8 cellular contexts compared by ENCODE assay signal in genomic region chr18:22378672-22379282, GRCh38. TPM values are rescaled to one million over a fixed set of nuclear protein-coding genes. Genes with fewer than 3 reads are reported as not detected.
DNase-seq lines count a peak whose midpoint lies in the region; ATAC-seq, FAIRE-seq and TF ChIP-seq lines count a peak whose summit lies in the region.

No MANE protein-coding gene starts in this region.

- H3K27ac ChIP-seq in GM12878 (ENCODE audit: control insufficient read depth, insufficient read depth) = no peak overlapping the region
- no peak overlapping the region for H3K27ac ChIP-seq in HepG2 (ENCODE audit: extremely low read length, insufficient read depth, low read length)
- H3K27ac ChIP-seq in CD4-positive, alpha-beta T cell (ENCODE audit: low read depth, low read length) = no peak overlapping the region
- H3K27ac ChIP-seq in prostate gland = no peak overlapping the region

- no peaks in the 10 kb centered on the region for H3K27me3 Mint-ChIP-seq in CD4-positive, alpha-beta T cell

- CTCF ChIA-PET in GM12878 (lab: Yijun Ruan, JAX) (interaction anchor here (1.3 kb wide), 1 partner anchor 13 kb away, joined by 3 read pairs; no protein-coding TSS in a partner anchor), HepG2 (lab: Yijun Ruan, JAX; ENCODE audit: low intra/inter-chr PET ratio, low total read pairs) (interaction anchor here (0.6 to 1.3 kb wide), 2 partner anchors 179 to 185 kb away, joined by 3 to 4 read pairs; no protein-coding TSS in a partner anchor)
- CTCF ChIA-PET in CD4-positive, alpha-beta T cell (lab: Charles Lee) = no interaction called here

- POLR2A ChIA-PET in GM12878 (lab: Charles Lee) (no interaction called here), HepG2 (lab: Yijun Ruan, JAX) (no interaction called here)
- POLR2A ChIA-PET in CD4-positive, alpha-beta T cell (lab: Charles Lee) = interaction anchor here (0.6 kb wide), 1 partner anchor 81 kb away, joined by 5 read pairs; no protein-coding TSS in a partner anchor

- H3K27ac Mint-ChIP-seq in CD4-positive, alpha-beta T cell = no peak overlapping the region

- no peaks in the 10 kb centered on the region for H3K4me1 Mint-ChIP-seq in CD4-positive, alpha-beta T cell (ENCODE audit: low read depth)

- no peak for TF ChIP-seq POLR2A in GM12878 (IDR thresholded peaks at IDR 0.05; ENCODE audit: low read depth, low read length)
- TF ChIP-seq POLR2A in HepG2 (IDR thresholded peaks at IDR 0.05; ENCODE audit: insufficient read depth in 1 of 2, low read depth in 2 of 2, low read length in 2 of 2) = no peak
- TF ChIP-seq POLR2A in prostate gland (IDR thresholded peaks at IDR 0.05) = no peak

- no peak for DNase-seq in GM06990 (ENCODE audit: extremely low read depth, insufficient read length)
- DNase-seq in GM12878 (ENCODE audit: low read depth, low spot score) = no peak
- peak; percentile 25 for DNase-seq in HepG2 (ENCODE audit: low spot score)
- no peak for DNase-seq in CD4-positive, alpha-beta T cell
- no peak for DNase-seq in NCI-H1417 treated with DMSO at 0.1 percent for 48 hours (lab: John Stamatoyannopoulos, UW)
- DNase-seq in prostate gland (ENCODE audit: low spot score) = no peak

- SMC1A ChIA-PET in GM12878 (lab: Charles Lee; ENCODE audit: uncharacterized antibody, unreplicated experiment) = no interaction called here

- no peaks in the 10 kb centered on the region for H3K9me3 Mint-ChIP-seq in CD4-positive, alpha-beta T cell

- peak; percentile 74 for ATAC-seq in GM12878
- ATAC-seq in HepG2 = peak; percentile 83
- no peak for ATAC-seq in CD4-positive, alpha-beta T cell (ENCODE audit: poor library complexity)
- no peak for ATAC-seq in GM18511 (IDR thresholded peaks at IDR 0.05; ENCODE audit: unreplicated experiment)

- peak; percentile 48 for TF ChIP-seq CTCF in GM06990 (IDR thresholded peaks at IDR 0.05; ENCODE audit: insufficient read depth, low read length, poor library complexity, severe bottlenecking)
- peak; percentile 60 for TF ChIP-seq CTCF in LNCAP (IDR thresholded peaks at IDR 0.05)
- peak; percentile 18 to 40 (median 25); a peak in 2 of 6 replicates for TF ChIP-seq CTCF in GM12878 (IDR thresholded peaks at IDR 0.05 in 2 of 3, conservative IDR thresholded peaks at IDR 0.05 in 1 of 3; ENCODE audit: control insufficient read depth in 2 of 3, extremely low read depth in 1 of 3, insufficient read depth in 1 of 3, low read depth in 3 of 3, low read length in 3 of 3)
- TF ChIP-seq CTCF in HepG2 (CRISPR knock-in tag; IDR thresholded peaks at IDR 0.05) = peak; percentile 40
- TF ChIP-seq CTCF in CD4-positive, alpha-beta T cell (IDR thresholded peaks at IDR 0.05) = no peak
- TF ChIP-seq CTCF in prostate gland (IDR thresholded peaks at IDR 0.05) = peak in 2 of 4 experiments; percentile 17 to 33

- no peak for TF ChIP-seq EP300 in GM12878 (IDR thresholded peaks at IDR 0.05; ENCODE audit: borderline replicate concordance in 1 of 2, control insufficient read depth in 1 of 2, low read depth in 2 of 2, low read length in 2 of 2)
- no peak for TF ChIP-seq EP300 in HepG2 (IDR thresholded peaks at IDR 0.05; ENCODE audit: low read depth in 2 of 2, low read length in 2 of 2)
- TF ChIP-seq EP300 in HepG2 (CRISPR knock-in tag; IDR thresholded peaks at IDR 0.05; ENCODE audit: borderline replicate concordance) = no peak

- no peak for FAIRE-seq in GM12878 (lab: Jason Lieb, UNC)
- FAIRE-seq in HepG2 (lab: Jason Lieb, UNC) = peak; percentile 44

- 0% methylated on average over 2 of the region's 2 CpGs for WGBS in GM12878 (ENCODE audit: insufficient coverage, insufficient replicate concordance, low lambda C conversion rate, missing lambda C conversion rate)
- 2% methylated on average over 2 of the region's 2 CpGs for WGBS in HepG2 (ENCODE audit: low lambda C conversion rate)
- 49% methylated on average over 2 of the region's 2 CpGs for WGBS in prostate gland

- no peak overlapping the region for H3K4me3 ChIP-seq in GM06990 (replicated peaks; ENCODE audit: low read depth, low read length)
- no peak overlapping the region for H3K4me3 ChIP-seq in GM12878
- no peak overlapping the region for H3K4me3 ChIP-seq in HepG2 (replicated peaks in 1 of 3; ENCODE audit: insufficient read depth in 1 of 3, low read depth in 2 of 3, low read length in 3 of 3)
- no peak overlapping the region for H3K4me3 ChIP-seq in prostate gland

- no peaks in the 10 kb centered on the region for H3K36me3 Mint-ChIP-seq in CD4-positive, alpha-beta T cell (ENCODE audit: low read depth)

- no peak for TF ChIP-seq RAD21 in GM12878 (IDR thresholded peaks at IDR 0.05; ENCODE audit: insufficient read depth, low read depth, low read length)
- peak; percentile 20; the same call in 1 of the 2 replicates for TF ChIP-seq RAD21 in HepG2 (CRISPR knock-in tag; IDR thresholded peaks at IDR 0.05)

- H3K9ac ChIP-seq in GM12878 (ENCODE audit: control insufficient read depth, insufficient read depth, low read length) = no peak overlapping the region
- no peak overlapping the region for H3K9ac ChIP-seq in HepG2 (ENCODE audit: insufficient read depth, low read depth, low read length)

- H3K9me3 ChIP-seq in GM12878 (replicated peaks; ENCODE audit: control insufficient read depth, insufficient read depth, low read length) (no peaks in the 10 kb centered on the region), HepG2 (ENCODE audit: low read length) (no peaks in the 10 kb centered on the region), prostate gland (no peaks in the 10 kb centered on the region)
- H3K9me3 ChIP-seq in CD4-positive, alpha-beta T cell (ENCODE audit: control insufficient read depth, low read length) = no peaks in the 10 kb centered on the region

- in situ Hi-C loops in GM12878 (cut with MboI) (no loop called here), HepG2 (cut with HindIII; ENCODE audit: extremely low pct_ligation_motif_present, low pct_unique_long_range_greater_than_20kb) (loop anchor here (10.0 kb wide), 1 partner anchor 186 kb away; no protein-coding TSS in a partner anchor)

- no peak overlapping the region for H3K4me3 Mint-ChIP-seq in CD4-positive, alpha-beta T cell

- no peak overlapping the region for H2AFZ ChIP-seq in GM12878 (ENCODE audit: control insufficient read depth, low read depth, low read length)
- H2AFZ ChIP-seq in HepG2 (ENCODE audit: low read length) = no peak overlapping the region

- RAD21 ChIA-PET in GM12878 (lab: Charles Lee; ENCODE audit: unreplicated experiment) = no interaction called here

- H3K27me3 ChIP-seq in GM06990 (replicated peaks; ENCODE audit: control insufficient read depth, insufficient read depth, low read length) (no peaks in the 10 kb centered on the region), GM12878 (replicated peaks in 1 of 2; ENCODE audit: control insufficient read depth in 2 of 2, insufficient read depth in 2 of 2, low read length in 1 of 2) (no peaks in the 10 kb centered on the region; a peak in 1 of 4 replicates), HepG2 (ENCODE audit: control insufficient read depth in 1 of 2, insufficient read depth in 2 of 2, low read length in 2 of 2) (no peaks in the 10 kb centered on the region), prostate gland (replicated peaks; ENCODE audit: insufficient read depth) (no peaks in the 10 kb centered on the region)
- H3K27me3 ChIP-seq in CD4-positive, alpha-beta T cell (ENCODE audit: control insufficient read depth, insufficient read depth, low read length) = no peaks in the 10 kb centered on the region

- intact Hi-C loops in GM12878 (cut with micrococcal nuclease; ENCODE audit: unreplicated experiment) (loop anchor here (5.0 to 10.0 kb wide), 2 partner anchors 59 to 64 kb away; no protein-coding TSS in a partner anchor), HepG2 (cut with micrococcal nuclease; ENCODE audit: unreplicated experiment) (loop anchor here (10.0 kb wide), 1 partner anchor 186 kb away; no protein-coding TSS in a partner anchor), prostate gland (cut with DNase I) (no loop called here)
- intact Hi-C loops in CD4-positive, alpha-beta T cell (cut with DNase I, micrococcal nuclease) = loop anchor here in 1 of 2 experiments (10.0 kb wide), 1 partner anchor 194 kb away; no protein-coding TSS in a partner anchor

- H3K4me2 ChIP-seq in GM12878 (ENCODE audit: control insufficient read depth, insufficient read depth) = no peak overlapping the region
- no peak overlapping the region for H3K4me2 ChIP-seq in HepG2 (ENCODE audit: low read depth, low read length)

- H3K36me3 ChIP-seq in GM06990 (ENCODE audit: control insufficient read depth, insufficient read depth, low read length) = no peaks in the 10 kb centered on the region
- H3K36me3 ChIP-seq in GM12878 (ENCODE audit: control insufficient read depth in 2 of 2, insufficient read depth in 2 of 2, low read length in 1 of 2) = no peaks in the 10 kb centered on the region
- no peaks in the 10 kb centered on the region for H3K36me3 ChIP-seq in HepG2 (replicated peaks in 1 of 2; ENCODE audit: control insufficient read depth in 1 of 2, insufficient read depth in 2 of 2, low read length in 2 of 2)
- no peaks in the 10 kb centered on the region for H3K36me3 ChIP-seq in prostate gland

- H3K79me2 ChIP-seq in GM12878 (ENCODE audit: control insufficient read depth, insufficient read depth, low read length) (no peaks in the 10 kb centered on the region), HepG2 (ENCODE audit: insufficient read depth, low read length) (no peaks in the 10 kb centered on the region)

- H4K20me1 ChIP-seq in GM12878 (ENCODE audit: control insufficient read depth, insufficient read depth) = no peaks in the 10 kb centered on the region
- H4K20me1 ChIP-seq in HepG2 (ENCODE audit: insufficient read depth, low read length) = no peaks in the 10 kb centered on the region

- BruUV-seq in GM12878 (replicated peaks; lab: Mats Ljungman, UMichigan) (no TSS peak), HepG2 (replicated peaks; lab: Mats Ljungman, UMichigan) (no TSS peak)

- H3K4me1 ChIP-seq in GM12878 (ENCODE audit: control insufficient read depth, insufficient read depth, low read length) (no peaks in the 10 kb centered on the region), HepG2 (ENCODE audit: insufficient read depth, low read length) (no peaks in the 10 kb centered on the region), prostate gland (replicated peaks) (no peaks in the 10 kb centered on the region)

RNA-seq across cellular contexts. Expression of gene CTAGE1, which starts 38.9 kb away (rescaled TPM):
- total RNA-seq in GM12878 (2013; cell fraction: nucleolus; rRNA removed) = not detected in 2 replicates
- total RNA-seq in GM12878 (2014; rRNA removed) = not detected in 2 replicates
- not detected in 2 replicates for total RNA-seq in GM12878 (2014; rRNA removed; fragmentation: Illumina TruSeq; extraction: Trizol)
- not detected in 2 replicates for total RNA-seq in GM12878 (2021)
- polyA plus RNA-seq in GM12878 (2011; ENCODE audit: low read depth) = not detected
- polyA plus RNA-seq in GM12878 (2011; rRNA removed) = 0.01 TPM in 1 of 2 replicates, not detected in the other
- not detected in 2 replicates for polyA plus RNA-seq in GM12878 (2011; cell fraction: cytosol; rRNA removed)
- polyA plus RNA-seq in GM12878 (2011; cell fraction: nucleus; rRNA removed) = not detected in 2 replicates
- polyA plus RNA-seq in GM12878 (2012) = not detected in 2 replicates
- polyA plus RNA-seq in GM12878 (2014; fragmentation: Illumina TruSeq; extraction: Trizol) = not detected in 2 replicates
- polyA plus RNA-seq in GM12878 (2014; fragmentation: Nextera tagmentation; extraction: Ambion mirVana) = not detected
- not detected in 2 replicates for polyA plus RNA-seq in GM12878 (2014; rRNA removed)
- not detected for polyA plus RNA-seq in GM12878 (2016; fragmentation: Nextera tagmentation; extraction: Ambion mirVana)
- not detected in 2 replicates for polyA minus RNA-seq in GM12878 (2011; rRNA and poly(A)+ RNA removed)
- not detected in 2 replicates for polyA minus RNA-seq in GM12878 (2011; cell fraction: cytosol; rRNA and poly(A)+ RNA removed)
- polyA minus RNA-seq in GM12878 (2011; cell fraction: nucleus; rRNA and poly(A)+ RNA removed) = not detected in 2 replicates
- total RNA-seq in HepG2 (2016; rRNA removed; fragmentation: Illumina TruSeq; extraction: Trizol) = 0.02 TPM in 1 of 2 replicates, not detected in the other
- total RNA-seq in HepG2 (2016; cell fraction: cytosol; rRNA removed; fragmentation: Illumina TruSeq; extraction: Trizol; ENCODE audit: low read depth) = not detected in 2 replicates
- not detected in 2 replicates for total RNA-seq in HepG2 (2016; cell fraction: insoluble cytoplasmic fraction; rRNA removed; fragmentation: Illumina TruSeq; extraction: Trizol)
- total RNA-seq in HepG2 (2016; cell fraction: membrane; rRNA removed; fragmentation: Illumina TruSeq; extraction: Trizol) = not detected in 2 replicates
- total RNA-seq in HepG2 (2016; cell fraction: nucleus; rRNA removed; fragmentation: Illumina TruSeq; extraction: Trizol) = 0.09 TPM in 1 of 2 replicates, not detected in the other
- 0.01 TPM in 1 of 2 replicates, not detected in the other for polyA plus RNA-seq in HepG2 (2011; rRNA removed)
- not detected in 2 replicates for polyA plus RNA-seq in HepG2 (2011; cell fraction: cytosol; rRNA removed)
- polyA plus RNA-seq in HepG2 (2011; cell fraction: nucleus; rRNA removed) = not detected in 2 replicates
- polyA plus RNA-seq in HepG2 (2012) = 0.04 and 0.09 TPM in 2 replicates
- polyA plus RNA-seq in HepG2 (2016; cell fraction: cytosol; fragmentation: Illumina TruSeq; extraction: Trizol; ENCODE audit: low read depth) = not detected in 2 replicates
- polyA plus RNA-seq in HepG2 (2016; cell fraction: insoluble cytoplasmic fraction; fragmentation: Illumina TruSeq; extraction: Trizol; ENCODE audit: low read depth) = not detected in 2 replicates
- polyA plus RNA-seq in HepG2 (2016; cell fraction: membrane; fragmentation: Illumina TruSeq; extraction: Trizol; ENCODE audit: low read depth) = not detected in 2 replicates
- polyA plus RNA-seq in HepG2 (2016; cell fraction: nucleus; fragmentation: Illumina TruSeq; extraction: Trizol; ENCODE audit: insufficient read depth, low read depth) = 0.10 TPM in 1 of 2 replicates, not detected in the other
- not detected in 2 replicates for polyA minus RNA-seq in HepG2 (2011; rRNA and poly(A)+ RNA removed; ENCODE audit: low replicate concordance)
- polyA minus RNA-seq in HepG2 (2011; cell fraction: cytosol; rRNA and poly(A)+ RNA removed) = not detected in 2 replicates
- not detected in 2 replicates for polyA minus RNA-seq in HepG2 (2011; cell fraction: nucleus; rRNA and poly(A)+ RNA removed)
- total RNA-seq in CD4-positive, alpha-beta T cell = not detected
- under 1 TPM in 1 of 2 donors, not detected in 1; 0.80 TPM for total RNA-seq in prostate gland

Comparison
In these comparisons a context has a peak if more than half of its experiments do, and no peak if none do; other contexts are left out.
1. ATAC-seq: peak in GM12878 (single experiment) and HepG2 (single experiment); none in CD4-positive, alpha-beta T cell (single experiment) and GM18511 (single experiment).